Comparison of ENCODE assay signal across 16 cellular contexts in the genomic region with DNA sequence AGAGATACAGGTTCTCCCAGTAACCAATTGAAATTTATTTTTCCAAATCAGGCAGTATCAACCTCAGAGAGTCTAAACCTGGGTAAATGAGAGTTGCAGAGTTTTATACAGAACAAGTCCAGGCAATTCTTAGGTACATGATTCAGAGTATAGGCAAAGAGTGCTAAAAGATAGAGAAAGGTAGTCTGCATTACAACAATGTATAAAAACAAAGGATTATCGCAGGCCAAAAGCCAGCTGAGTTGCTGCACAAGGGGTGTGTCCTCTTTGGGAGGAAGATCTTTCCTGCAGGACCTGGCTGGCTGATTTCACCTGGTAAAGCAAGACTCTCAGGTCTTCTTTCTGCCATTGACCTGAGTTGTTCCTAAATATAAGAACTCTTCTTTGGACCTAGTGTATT. TPM values are rescaled to one million over a fixed set of nuclear protein-coding genes. Genes with fewer than 3 reads are reported as not detected.
A peak's percentile ranks its signal among the peaks of the same experiment; 100 is the strongest.
DNase-seq lines count a peak whose midpoint lies in the region; ATAC-seq and TF ChIP-seq lines count a peak whose summit lies in the region.
"Had no signal": no experiment of that assay in that cellular context is flagged by ENCODE, and none has a peak within 500 bp of the region (broad histone marks: within the 10 kb centered on the region; RNA-seq: fewer than 3 reads in every experiment).

No MANE protein-coding gene starts in this region.

- POLR2A ChIA-PET in RWPE1 (lab: Yijun Ruan, JAX; ENCODE audit: low non-redundant PET) = no interaction called here

- no peaks in the 10 kb centered on the region for H3K9me2 ChIP-seq in hepatocyte (replicated peaks; ENCODE audit: insufficient read depth)

- H3K27me3 ChIP-seq in hepatocyte (no peaks in the 10 kb centered on the region), trophoblast cell (ENCODE audit: insufficient read depth, low read length) (no peaks in the 10 kb centered on the region)
- H3K27me3 ChIP-seq: BLaER1 treated with 17β-estradiol and CSF1 and Interleukin-3, amounts not matched to agents 10 nM and 100 nM had no signal

- H3K9me3 Mint-ChIP-seq in Calu3 (ENCODE audit: low read depth, unreplicated experiment) = no peaks in the 10 kb centered on the region
- H3K9me3 Mint-ChIP-seq in stimulated activated naive B cell treated with anti-CD40 and anti-IgM and Interleukin-4, amounts not matched to agents 10 μg/mL and 1 μg/mL and 100 μg/mL, for 72 hours = no peaks in the 10 kb centered on the region
- H3K9me3 Mint-ChIP-seq: H9 had no signal

- no peak overlapping the region for H2BK5ac ChIP-seq in trophoblast cell (ENCODE audit: low read depth, low read length, poor library complexity)

- H2AK5ac ChIP-seq in trophoblast cell (ENCODE audit: low read length) = no peak overlapping the region

- H3K4ac ChIP-seq in trophoblast cell (ENCODE audit: low read depth, low read length) = no peak overlapping the region

- no peaks in the 10 kb centered on the region for H4K20me1 ChIP-seq in hepatocyte (ENCODE audit: insufficient read depth, poor library complexity, severe bottlenecking)
- H4K20me1 ChIP-seq: BLaER1 treated with 17β-estradiol and CSF1 and Interleukin-3, amounts not matched to agents 10 nM and 100 nM had no signal

- H3K4me1 ChIP-seq in hepatocyte (ENCODE audit: insufficient read depth) (no peaks in the 10 kb centered on the region), trophoblast cell (ENCODE audit: control insufficient read depth in 1 of 2, insufficient read depth in 2 of 2, low read length in 2 of 2) (peaks cover 0 to 5% of the 10 kb centered on the region in 2 experiments)
- H3K4me1 ChIP-seq: BLaER1 treated with 17β-estradiol and CSF1 and Interleukin-3, amounts not matched to agents 10 nM and 100 nM had no signal

- H3K27ac ChIP-seq in RWPE1 (no peak overlapping the region), hepatocyte (peak overlapping the region; percentile 24), trophoblast cell (ENCODE audit: low read depth, low read length) (no peak overlapping the region)
- H3K27ac ChIP-seq: BLaER1 treated with 17β-estradiol and CSF1 and Interleukin-3, amounts not matched to agents 10 nM and 100 nM had no signal

- no peak for ATAC-seq in stimulated activated naive B cell treated with anti-CD40 and anti-IgM and Interleukin-4, amounts not matched to agents 10 μg/mL and 1 μg/mL and 100 μg/mL, for 72 hours (replicated peaks)
- no peak for ATAC-seq in GM21717 (IDR thresholded peaks at IDR 0.05; ENCODE audit: unreplicated experiment)
- ATAC-seq: HepG2 had no signal

- no peak overlapping the region for H3K23ac ChIP-seq in trophoblast cell (ENCODE audit: low read length)

- DNase-seq in RWPE1 (ENCODE audit: low spot score) (peak; percentile 13), epithelial cell of esophagus (ENCODE audit: low read depth) (peak; percentile 89), hepatocyte (ENCODE audit: low spot score) (no peak), trophoblast cell (no peak), Calu3 (no peak)
- no peak for DNase-seq in stimulated activated naive B cell treated with anti-CD40 and anti-IgM and Interleukin-4, amounts not matched to agents 10 μg/mL and 1 μg/mL and 100 μg/mL, for 72 hours
- DNase-seq in stimulated activated CD4-positive, alpha-beta T cell treated with anti-CD3 and anti-CD28 coated beads, Interleukin-12 subunit alpha, Interleukin-12 subunit beta, amount 100 ng/mL, for 4 hours = no peak
- DNase-seq: ACHN; CD4-positive, CD25-positive, alpha-beta regulatory T cell; DMS79 treated with DMSO at 0.1 percent for 48 hours; EL; GOT3; H9 had no signal

- H3K18ac ChIP-seq in trophoblast cell (ENCODE audit: low read length) = no peak overlapping the region

- no peak overlapping the region for H2BK12ac ChIP-seq in trophoblast cell (ENCODE audit: low read length)

- H3K79me2 ChIP-seq in hepatocyte = no peaks in the 10 kb centered on the region
- no peaks in the 10 kb centered on the region for H3K79me2 ChIP-seq in trophoblast cell (ENCODE audit: control insufficient read depth, insufficient read depth, low read length, poor library complexity)

- H3K4me3 Mint-ChIP-seq in Calu3 (ENCODE audit: low read depth, unreplicated experiment) = no peak overlapping the region
- H3K4me3 Mint-ChIP-seq in stimulated activated naive B cell treated with anti-CD40 and anti-IgM and Interleukin-4, amounts not matched to agents 10 μg/mL and 1 μg/mL and 100 μg/mL, for 72 hours = no peak overlapping the region
- H3K4me3 Mint-ChIP-seq: CD4-positive, CD25-positive, alpha-beta regulatory T cell; H9 had no signal

- no peak overlapping the region for H4K91ac ChIP-seq in trophoblast cell (ENCODE audit: low read depth, low read length)

- intact Hi-C loops in Calu3 (cut with micrococcal nuclease; ENCODE audit: unreplicated experiment) = no loop called here

- peak overlapping the region; percentile 28 for H4K8ac ChIP-seq in trophoblast cell (ENCODE audit: low read depth, low read length)

- no peaks in the 10 kb centered on the region for H3K79me1 ChIP-seq in trophoblast cell (ENCODE audit: low read length)

- H3K9ac ChIP-seq in trophoblast cell (ENCODE audit: low read length) = no peak overlapping the region
- H3K9ac ChIP-seq: BLaER1 treated with 17β-estradiol and CSF1 and Interleukin-3, amounts not matched to agents 10 nM and 100 nM had no signal

- WGBS in hepatocyte (ENCODE audit: low lambda C conversion rate, missing lambda C conversion rate) = 84% methylated on average over 1 of the region's 1 CpG
- WGBS in trophoblast cell (ENCODE audit: extremely low coverage, insufficient coverage, insufficient read length) = no CpG with 5 or more reads among the region's 1 CpG

- no peak overlapping the region for H2BK120ac ChIP-seq in trophoblast cell (ENCODE audit: insufficient read depth, low read length, poor library complexity)

- no peak overlapping the region for H3K4me3 ChIP-seq in epithelial cell of esophagus (ENCODE audit: low read length)
- no peak overlapping the region for H3K4me3 ChIP-seq in hepatocyte
- no peak overlapping the region for H3K4me3 ChIP-seq in trophoblast cell (ENCODE audit: low read depth, low read length)
- H3K4me3 ChIP-seq: BLaER1 treated with 17β-estradiol and CSF1 and Interleukin-3, amounts not matched to agents 10 nM and 100 nM had no signal

- H3K9me3 ChIP-seq in hepatocyte (ENCODE audit: low read depth) (no peaks in the 10 kb centered on the region), trophoblast cell (ENCODE audit: insufficient read depth, low read depth, low read length) (no peaks in the 10 kb centered on the region)
- H3K9me3 ChIP-seq: BLaER1 treated with 17β-estradiol and CSF1 and Interleukin-3, amounts not matched to agents 10 nM and 100 nM had no signal

- H2AFZ ChIP-seq in hepatocyte (no peak overlapping the region), trophoblast cell (ENCODE audit: insufficient read depth, low read length, poor library complexity) (no peak overlapping the region)

- H3K36me3 ChIP-seq in hepatocyte (replicated peaks; ENCODE audit: insufficient read depth, low read depth) (no peaks in the 10 kb centered on the region), trophoblast cell (ENCODE audit: control insufficient read depth in 1 of 2, insufficient read depth in 2 of 2, low read length in 2 of 2) (no peaks in the 10 kb centered on the region)
- H3K36me3 ChIP-seq: BLaER1 treated with 17β-estradiol and CSF1 and Interleukin-3, amounts not matched to agents 10 nM and 100 nM had no signal

- no peaks in the 10 kb centered on the region for H3K36me3 Mint-ChIP-seq in Calu3 (ENCODE audit: insufficient read depth, unreplicated experiment)
- H3K36me3 Mint-ChIP-seq in stimulated activated naive B cell treated with anti-CD40 and anti-IgM and Interleukin-4, amounts not matched to agents 10 μg/mL and 1 μg/mL and 100 μg/mL, for 72 hours = no peaks in the 10 kb centered on the region
- H3K36me3 Mint-ChIP-seq: CD4-positive, CD25-positive, alpha-beta regulatory T cell had no signal

- BruUV-seq in Calu3 (replicated peaks; lab: Mats Ljungman, UMichigan) = no TSS peak

- no peak overlapping the region for H3K4me2 ChIP-seq in hepatocyte
- H3K4me2 ChIP-seq in trophoblast cell (ENCODE audit: low read length) = no peak overlapping the region
- H3K4me2 ChIP-seq: BLaER1 treated with 17β-estradiol and CSF1 and Interleukin-3, amounts not matched to agents 10 nM and 100 nM had no signal

- no peak overlapping the region for H3K27ac Mint-ChIP-seq in Calu3 (ENCODE audit: unreplicated experiment)
- no peak overlapping the region for H3K27ac Mint-ChIP-seq in stimulated activated naive B cell treated with anti-CD40 and anti-IgM and Interleukin-4, amounts not matched to agents 10 μg/mL and 1 μg/mL and 100 μg/mL, for 72 hours
- H3K27ac Mint-ChIP-seq: CD4-positive, CD25-positive, alpha-beta regulatory T cell; H9 had no signal

- no peaks in the 10 kb centered on the region for H3K27me3 Mint-ChIP-seq in Calu3 (ENCODE audit: unreplicated experiment)
- H3K27me3 Mint-ChIP-seq in stimulated activated naive B cell treated with anti-CD40 and anti-IgM and Interleukin-4, amounts not matched to agents 10 μg/mL and 1 μg/mL and 100 μg/mL, for 72 hours = no peaks in the 10 kb centered on the region

- no peak overlapping the region for H3K14ac ChIP-seq in trophoblast cell (ENCODE audit: low read length)

- H4K12ac ChIP-seq in trophoblast cell (ENCODE audit: low read depth, low read length) = no peak overlapping the region

- CTCF ChIA-PET in RWPE1 (lab: Yijun Ruan, JAX) (no interaction called here), Calu3 (lab: Charles Lee) (no interaction called here)

- H3K4me1 Mint-ChIP-seq in Calu3 (ENCODE audit: low read depth, unreplicated experiment) = peaks cover 2% of the 10 kb centered on the region
- peaks cover 0 to 2% of the 10 kb centered on the region in 2 donors for H3K4me1 Mint-ChIP-seq in stimulated activated naive B cell treated with anti-CD40 and anti-IgM and Interleukin-4, amounts not matched to agents 10 μg/mL and 1 μg/mL and 100 μg/mL, for 72 hours
- H3K4me1 Mint-ChIP-seq: CD4-positive, CD25-positive, alpha-beta regulatory T cell; H9 had no signal

- TF ChIP-seq CTCF in RWPE1 (conservative IDR thresholded peaks at IDR 0.05; ENCODE audit: low read depth) (no peak), epithelial cell of esophagus (IDR thresholded peaks at IDR 0.05; ENCODE audit: insufficient read depth, low read depth, low read length, missing control alignments) (no peak), hepatocyte (IDR thresholded peaks at IDR 0.05; ENCODE audit: poor library complexity) (no peak), Calu3 (IDR thresholded peaks at IDR 0.05; ENCODE audit: unreplicated experiment) (no peak)

RNA-seq across cellular contexts. Expression of gene ECHDC1, which starts 48.9 kb away (rescaled TPM):
- total RNA-seq in hepatocyte (90.5 and 96.1 TPM in 2 replicates), Calu3 (2022) (30.3 and 42.5 TPM in 2 replicates)
- 60.7 and 61.4 TPM in 2 replicates for polyA plus RNA-seq in hepatocyte
- 28.0 and 28.8 TPM in 2 replicates for polyA plus RNA-seq in trophoblast cell (2013)

Comparison
In these comparisons a context has a peak if more than half of its experiments do, and no peak if none do; other contexts are left out.
1. DNase-seq: peak in RWPE1 (single experiment) and epithelial cell of esophagus (single experiment); none in hepatocyte (single experiment), trophoblast cell (0 of 2), Calu3 (single experiment), stimulated activated naive B cell treated with anti-CD40 and anti-IgM and Interleukin-4, amounts not matched to agents 10 μg/mL and 1 μg/mL and 100 μg/mL, for 72 hours (single experiment) and stimulated activated CD4-positive, alpha-beta T cell treated with anti-CD3 and anti-CD28 coated beads, Interleukin-12 subunit alpha, Interleukin-12 subunit beta, amount 100 ng/mL, for 4 hours (single experiment).